In the genomic region with DNA sequence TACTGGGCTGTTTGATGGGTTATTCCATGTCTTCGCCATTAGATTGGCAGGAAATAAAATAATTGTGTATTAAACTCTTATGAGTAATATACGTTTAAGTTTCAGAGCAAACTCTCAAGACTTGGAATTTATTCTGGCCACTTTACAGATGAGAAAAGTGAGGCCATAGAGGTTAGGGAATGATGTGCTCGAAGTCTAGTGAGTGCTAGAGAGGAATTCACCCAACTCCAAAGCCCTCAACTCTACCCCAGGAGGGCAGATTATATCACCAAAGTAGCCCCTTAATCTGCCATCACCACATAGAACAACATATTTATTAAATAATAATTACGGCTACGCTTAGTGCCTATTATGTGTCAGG, we compare ENCODE assay signal across 8 cellular contexts. TPM values are rescaled to one million over a fixed set of nuclear protein-coding genes. Genes with fewer than 3 reads are reported as not detected.
DNase-seq lines count a peak whose midpoint lies in the region; TF ChIP-seq lines count a peak whose summit lies in the region.

No MANE protein-coding gene starts in this region.

- POLR2A ChIA-PET in Caco-2 (lab: Charles Lee) = interaction anchor here (0.6 kb wide), 1 partner anchor 29 kb away, joined by 3 read pairs; no protein-coding TSS in a partner anchor

- intact Hi-C loops in Caco-2 (cut with micrococcal nuclease; ENCODE audit: unreplicated experiment) = no loop called here

- peaks cover 19% of the 10 kb centered on the region for H3K36me3 Mint-ChIP-seq in Caco-2 (ENCODE audit: insufficient read depth, unreplicated experiment)
- peaks cover 2% of the 10 kb centered on the region for H3K36me3 Mint-ChIP-seq in osteocyte (ENCODE audit: unreplicated experiment)

- H3K4me3 Mint-ChIP-seq in Caco-2 (ENCODE audit: unreplicated experiment) (peak overlapping the region; percentile 92), osteocyte (ENCODE audit: unreplicated experiment) (peak overlapping the region; percentile 87)

- TF ChIP-seq CTCF in Caco-2 (IDR thresholded peaks at IDR 0.05; ENCODE audit: insufficient read depth in 1 of 2, low read depth in 1 of 2, low read length in 1 of 2, severe bottlenecking in 1 of 2, unreplicated experiment in 1 of 2) (no peak), Peyer's patch (IDR thresholded peaks at IDR 0.05) (no peak), osteocyte (IDR thresholded peaks at IDR 0.05) (no peak)

- H3K4me3 ChIP-seq in Caco-2 (ENCODE audit: low read depth, low read length) (peak overlapping the region; percentile 87), Peyer's patch (peak overlapping the region; percentile 77 to 97 (median 88))

- H3K36me3 ChIP-seq in Caco-2 (ENCODE audit: control insufficient read depth, insufficient read depth, low read length) (no peaks in the 10 kb centered on the region), Peyer's patch (peaks cover 0 to 17% (median 0%) of the 10 kb centered on the region in 3 donors)

- H3K27ac ChIP-seq in Peyer's patch = peak overlapping the region; percentile 81 to 86 (median 84)
- peak overlapping the region; percentile 85 for H3K27ac ChIP-seq in epithelial cell of prostate

- H3K27ac Mint-ChIP-seq in Caco-2 (ENCODE audit: unreplicated experiment) (peak overlapping the region; percentile 70), osteocyte (ENCODE audit: unreplicated experiment) (peak overlapping the region; percentile 94)

- CTCF ChIA-PET in Caco-2 (lab: Charles Lee) = no interaction called here

- BruUV-seq in Caco-2 (replicated peaks; lab: Mats Ljungman, UMichigan) = TSS peak; percentile 88

- H3K4me1 Mint-ChIP-seq in Caco-2 (ENCODE audit: low read depth, unreplicated experiment) (peaks cover 7% of the 10 kb centered on the region), osteocyte (ENCODE audit: unreplicated experiment) (peaks cover 31% of the 10 kb centered on the region)

- TF ChIP-seq POLR2A in Peyer's patch (IDR thresholded peaks at IDR 0.05) = no peak

- H3K9me3 ChIP-seq in Caco-2 = no peaks in the 10 kb centered on the region
- H3K9me3 ChIP-seq in Peyer's patch = no peaks in the 10 kb centered on the region

- H3K9me3 Mint-ChIP-seq in Caco-2 (ENCODE audit: unreplicated experiment) (no peaks in the 10 kb centered on the region), osteocyte (ENCODE audit: unreplicated experiment) (no peaks in the 10 kb centered on the region)

- no peaks in the 10 kb centered on the region for H3K4me1 ChIP-seq in Caco-2
- H3K4me1 ChIP-seq in Peyer's patch = peaks cover 0 to 27% (median 4%) of the 10 kb centered on the region in 4 donors

- H3K27me3 Mint-ChIP-seq in Caco-2 (ENCODE audit: insufficient read depth, unreplicated experiment) (no peaks in the 10 kb centered on the region), osteocyte (ENCODE audit: unreplicated experiment) (peaks cover 5% of the 10 kb centered on the region)

- H3K27me3 ChIP-seq in Caco-2 (replicated peaks; ENCODE audit: control insufficient read depth, insufficient read depth, low read length) (no peaks in the 10 kb centered on the region), Peyer's patch (no peaks in the 10 kb centered on the region)

- DNase-seq in Caco-2 (no peak), Peyer's patch (no peak), epithelial cell of prostate (ENCODE audit: low read depth, low spot score) (no peak), osteocyte (ENCODE audit: extremely low spot score, unreplicated experiment) (no peak), GDM1 (lab: John Stamatoyannopoulos, UW) (no peak), NCI-H1048 (lab: John Stamatoyannopoulos, UW) (no peak), midbrain (lab: John Stamatoyannopoulos, UW) (no peak), SKM-1 (lab: John Stamatoyannopoulos, UW; ENCODE audit: unreplicated experiment) (no peak)

RNA-seq across cellular contexts. Expression of gene MUL1, which starts 0.4 kb away (rescaled TPM):
- total RNA-seq in Caco-2 (2022) = 18.3 and 18.7 TPM in 2 replicates
- 10 to 100 TPM in 3 of 4 donors, 1 to 10 TPM in 1; 5.8 to 42.9 (median 28.7) TPM for total RNA-seq in Peyer's patch
- total RNA-seq in osteocyte = 42.9 and 45.5 TPM in 2 replicates

RNA-seq across cellular contexts. Expression of gene CAMK2N1, which starts 22.4 kb away (rescaled TPM):
- total RNA-seq in Caco-2 (2022) = 47.5 and 55.0 TPM in 2 replicates
- 10 to 100 TPM; 18.2 to 89.7 (median 75.1) TPM for total RNA-seq in Peyer's patch
- total RNA-seq in osteocyte = 26.8 and 30.0 TPM in 2 replicates

RNA-seq across cellular contexts. Expression of gene FAM43B, which starts 44.0 kb away (rescaled TPM):
- total RNA-seq in Caco-2 (2022) (3.6 and 4.4 TPM in 2 replicates), Peyer's patch (not detected), osteocyte (0.37 and 0.43 TPM in 2 replicates)
